Comparison of ENCODE assay signal across 8 cellular contexts in the genomic region with DNA sequence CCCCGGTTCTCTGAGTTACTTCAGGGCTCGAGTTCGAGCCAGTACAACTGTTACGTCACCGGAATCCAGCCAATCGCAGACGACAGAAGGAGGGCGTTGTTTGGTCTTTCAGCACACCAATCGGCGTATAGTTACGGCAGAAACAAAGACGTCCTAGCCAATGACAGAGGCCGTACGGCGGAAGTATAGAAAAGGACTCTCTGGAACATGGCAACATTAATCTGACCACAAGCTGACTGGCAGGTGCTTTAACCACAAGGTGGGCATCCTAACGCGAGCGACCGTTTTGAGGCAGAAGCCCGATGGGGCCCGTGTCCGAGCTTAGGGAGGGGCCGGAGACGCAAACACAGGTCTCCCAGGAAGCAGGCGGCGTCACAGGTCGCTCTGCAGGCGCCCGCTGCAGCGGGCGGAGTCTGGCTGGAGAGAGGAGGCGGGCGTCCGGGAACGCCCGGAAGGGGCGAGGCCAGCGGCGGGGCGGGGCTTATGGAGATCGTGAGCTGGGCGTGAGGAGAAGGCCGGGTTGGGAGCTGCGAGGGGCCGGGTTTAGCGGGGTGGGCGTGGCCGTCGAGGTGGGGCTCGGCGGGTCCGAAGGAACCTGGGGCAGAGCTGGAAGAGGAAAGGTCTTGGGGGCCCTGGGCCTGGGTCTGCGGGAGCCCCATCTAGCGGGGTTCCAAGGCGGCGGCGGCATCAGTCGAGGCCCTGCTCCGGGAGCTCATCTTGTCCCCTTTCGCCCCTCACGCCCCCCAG. TPM values are rescaled to one million over a fixed set of nuclear protein-coding genes. Genes with fewer than 3 reads are reported as not detected.
DNase-seq lines count a peak whose midpoint lies in the region; ATAC-seq and TF ChIP-seq lines count a peak whose summit lies in the region.

A gene with protein sequence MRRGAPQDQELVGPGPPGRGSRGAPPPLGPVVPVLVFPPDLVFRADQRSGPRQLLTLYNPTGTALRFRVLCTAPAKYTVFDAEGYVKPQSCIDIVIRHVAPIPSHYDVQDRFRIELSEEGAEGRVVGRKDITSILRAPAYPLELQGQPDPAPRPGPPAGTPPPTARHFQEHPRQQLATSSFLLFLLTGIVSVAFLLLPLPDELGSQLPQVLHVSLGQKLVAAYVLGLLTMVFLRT (plus strand): TSS at position 558 of the 747 bp plus-strand sequence. CDS start 252 bp downstream, outside the sequence.

- H3K9me3 ChIP-seq in OCI-LY7 (ENCODE audit: low read length), result no peaks in the 10 kb centered on the region

- no peaks in the 10 kb centered on the region for H4K20me1 ChIP-seq in OCI-LY7 (ENCODE audit: insufficient read depth, low read length)

- H3K79me2 ChIP-seq in OCI-LY7 (ENCODE audit: insufficient read depth, low read depth, low read length), result no peaks in the 10 kb centered on the region

- no peaks in the 10 kb centered on the region for H3K36me3 ChIP-seq in OCI-LY7 (ENCODE audit: insufficient read depth, low read length)

- no TSS peak for BruUV-seq in OCI-LY7 (replicated peaks; lab: Mats Ljungman, UMichigan)

- H3K4me1 ChIP-seq in OCI-LY7 (ENCODE audit: insufficient read depth, low read length, poor library complexity, severe bottlenecking), result peaks cover 9% of the 10 kb centered on the region

- peak within 1 kb of the TSS; percentile 99 for H3K4me2 ChIP-seq in OCI-LY7 (ENCODE audit: low read length)

- no peaks in the 10 kb centered on the region for H3K9me3 Mint-ChIP-seq in endothelial cell (ENCODE audit: unreplicated experiment)
- no peaks in the 10 kb centered on the region for H3K9me3 Mint-ChIP-seq in mesothelial cell of epicardium

- peak within 1 kb of the TSS; percentile 85 for H2AFZ ChIP-seq in OCI-LY7 (ENCODE audit: low read length)

- H3K27ac Mint-ChIP-seq in endothelial cell (ENCODE audit: unreplicated experiment) (peak within 1 kb of the TSS; percentile 98), mesothelial cell of epicardium (peak within 1 kb of the TSS; percentile 100)

- CTCF ChIA-PET in OCI-LY7 (lab: Charles Lee; ENCODE audit: unreplicated experiment), result interaction anchor here (0.5 to 1.6 kb wide), 9 partner anchors 9 to 547 kb away, joined by 3 to 7 read pairs (median 5); a partner anchor contains a TSS

- peak; percentile 82 for ATAC-seq in GM21526 (IDR thresholded peaks at IDR 0.05; ENCODE audit: low FRiP score, unreplicated experiment)

- POLR2A ChIA-PET in OCI-LY7 (lab: Charles Lee), result interaction anchor here (0.6 to 2.0 kb wide), 21 partner anchors 9 to 286 kb away, joined by 3 to 13 read pairs (median 4); a partner anchor contains a TSS

- H3K36me3 Mint-ChIP-seq in endothelial cell (ENCODE audit: low read depth, unreplicated experiment), result peaks cover 7% of the 10 kb centered on the region
- peaks cover 20% of the 10 kb centered on the region for H3K36me3 Mint-ChIP-seq in mesothelial cell of epicardium

- H3K9me2 ChIP-seq in OCI-LY7 (ENCODE audit: insufficient read depth, low read length), result no peaks in the 10 kb centered on the region

- H3K4me1 Mint-ChIP-seq in endothelial cell (ENCODE audit: unreplicated experiment) (peaks cover 13% of the 10 kb centered on the region), mesothelial cell of epicardium (peaks cover 5% of the 10 kb centered on the region)

- peak; percentile 100 for DNase-seq in DMS 273 (lab: John Stamatoyannopoulos, UW; ENCODE audit: unreplicated experiment)
- peak; percentile 100 for DNase-seq in HuH-7.5 (ENCODE audit: low spot score)
- peak; percentile 100 for DNase-seq in OCI-LY7 (ENCODE audit: low spot score)
- DNase-seq in activated T-cell treated with anti-CD3 and anti-CD28 coated beads for 1 hour (ENCODE audit: low read depth), result peak; percentile 98
- DNase-seq in endothelial cell (ENCODE audit: low spot score), result peak; percentile 97
- peak; percentile 98 for DNase-seq in mesothelial cell of epicardium (ENCODE audit: low spot score in 2 of 2, unreplicated experiment in 2 of 2)
- DNase-seq in stimulated activated CD8-positive, alpha-beta memory T cell treated with anti-CD3 and anti-CD28 coated beads, Interleukin-15, amount 100 ng/mL, for 48 hours (ENCODE audit: low read depth in 2 of 2), result peak; percentile 95 to 96

- peak within 1 kb of the TSS; percentile 76 for H3K27ac ChIP-seq in OCI-LY7 (ENCODE audit: low read depth, low read length, poor library complexity, severe bottlenecking)

- H3K4me3 Mint-ChIP-seq in endothelial cell (ENCODE audit: unreplicated experiment) (peak within 1 kb of the TSS; percentile 95), mesothelial cell of epicardium (peak within 1 kb of the TSS; percentile 99)

- intact Hi-C loops in OCI-LY7 (cut with micrococcal nuclease; ENCODE audit: unreplicated experiment), result loop anchor here (1.0 to 2.0 kb wide), 3 partner anchors 15 to 79 kb away; a partner anchor contains a TSS

- H3K4me3 ChIP-seq in OCI-LY7 (ENCODE audit: low read depth, low read length, poor library complexity, severe bottlenecking), result peak within 1 kb of the TSS; percentile 69

- no peak for TF ChIP-seq CTCF in OCI-LY7 (conservative IDR thresholded peaks at IDR 0.05; ENCODE audit: low read length)
- TF ChIP-seq CTCF in endothelial cell (IDR thresholded peaks at IDR 0.05; ENCODE audit: unreplicated experiment), result no peak
- TF ChIP-seq CTCF in mesothelial cell of epicardium (IDR thresholded peaks at IDR 0.05; ENCODE audit: unreplicated experiment), result no peak

- no peaks in the 10 kb centered on the region for H3K27me3 Mint-ChIP-seq in endothelial cell (ENCODE audit: unreplicated experiment)
- no peaks in the 10 kb centered on the region for H3K27me3 Mint-ChIP-seq in mesothelial cell of epicardium (ENCODE audit: low read depth)

RNA-seq across cellular contexts. Expression of the gene that starts here (rescaled TPM):
- 7.1 and 12.0 TPM in 2 replicates for total RNA-seq in OCI-LY7 (2014; rRNA removed; shearing (Covaris generic))
- total RNA-seq in OCI-LY7 (2022), result 10.4 and 15.1 TPM in 2 replicates
- total RNA-seq in endothelial cell (ENCODE audit: unreplicated experiment), result 31.7 TPM
- 22.5 to 25.9 TPM (median 24.7 TPM) in 3 replicates for total RNA-seq in mesothelial cell of epicardium

Comparison
In these comparisons a context has a peak if more than half of its experiments do, and no peak if none do; other contexts are left out.
1. Peak in every context shown above with its lines: DNase-seq, ATAC-seq, H3K4me3 ChIP-seq and H3K27ac ChIP-seq.